In the genomic region with DNA sequence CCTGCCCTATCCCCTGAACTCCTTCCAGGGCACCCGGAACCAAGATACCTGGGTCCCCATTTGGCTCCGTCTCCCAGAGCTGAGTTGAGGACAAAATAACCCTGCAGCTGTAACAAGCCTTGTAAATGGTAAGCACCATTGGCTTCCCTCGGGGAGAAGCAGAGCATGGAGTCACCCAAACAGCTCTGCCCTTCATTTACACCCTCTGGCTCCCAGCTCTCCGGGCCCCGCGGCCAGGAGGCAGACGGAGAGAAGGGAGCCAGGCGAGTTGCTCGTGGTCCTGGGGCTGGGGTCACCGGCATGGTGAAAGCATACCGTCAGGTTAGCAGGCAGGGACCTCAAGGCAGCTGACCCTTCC, we compare ENCODE assay signal across 1 cellular context.
TF ChIP-seq lines count a peak whose summit lies in the region.

No MANE protein-coding gene starts in this region.

TF ChIP-seq in IMR-90, 13 proteins besides CTCF, POLR2A, EP300 and RAD21 (continued from another document):
- TF ChIP-seq CEBPB (IDR thresholded peaks at IDR 0.05; ENCODE audit: low read depth, low read length), result no peak
- TF ChIP-seq, protein P1, sequence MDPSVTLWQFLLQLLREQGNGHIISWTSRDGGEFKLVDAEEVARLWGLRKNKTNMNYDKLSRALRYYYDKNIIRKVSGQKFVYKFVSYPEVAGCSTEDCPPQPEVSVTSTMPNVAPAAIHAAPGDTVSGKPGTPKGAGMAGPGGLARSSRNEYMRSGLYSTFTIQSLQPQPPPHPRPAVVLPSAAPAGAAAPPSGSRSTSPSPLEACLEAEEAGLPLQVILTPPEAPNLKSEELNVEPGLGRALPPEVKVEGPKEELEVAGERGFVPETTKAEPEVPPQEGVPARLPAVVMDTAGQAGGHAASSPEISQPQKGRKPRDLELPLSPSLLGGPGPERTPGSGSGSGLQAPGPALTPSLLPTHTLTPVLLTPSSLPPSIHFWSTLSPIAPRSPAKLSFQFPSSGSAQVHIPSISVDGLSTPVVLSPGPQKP (IDR thresholded peaks at IDR 0.05; ENCODE audit: borderline replicate concordance, low read depth, low read length), result no peak
- TF ChIP-seq, protein P2, sequence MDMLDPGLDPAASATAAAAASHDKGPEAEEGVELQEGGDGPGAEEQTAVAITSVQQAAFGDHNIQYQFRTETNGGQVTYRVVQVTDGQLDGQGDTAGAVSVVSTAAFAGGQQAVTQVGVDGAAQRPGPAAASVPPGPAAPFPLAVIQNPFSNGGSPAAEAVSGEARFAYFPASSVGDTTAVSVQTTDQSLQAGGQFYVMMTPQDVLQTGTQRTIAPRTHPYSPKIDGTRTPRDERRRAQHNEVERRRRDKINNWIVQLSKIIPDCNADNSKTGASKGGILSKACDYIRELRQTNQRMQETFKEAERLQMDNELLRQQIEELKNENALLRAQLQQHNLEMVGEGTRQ (IDR thresholded peaks at IDR 0.05; ENCODE audit: low read depth, low read length), result no peak
- no peak for TF ChIP-seq RCOR1 (IDR thresholded peaks at IDR 0.05; ENCODE audit: insufficient replicate concordance, low read length)
- no peak for TF ChIP-seq FOS (IDR thresholded peaks at IDR 0.05; ENCODE audit: low read depth, low read length)
- TF ChIP-seq RFX5 (IDR thresholded peaks at IDR 0.05; ENCODE audit: low read depth, low read length), result no peak
- no peak for TF ChIP-seq BHLHE40 (IDR thresholded peaks at IDR 0.05; ENCODE audit: low read depth, low read length)
- no peak for TF ChIP-seq NFE2L2 (IDR thresholded peaks at IDR 0.05; ENCODE audit: low read depth, low read length)
- TF ChIP-seq MAZ (IDR thresholded peaks at IDR 0.05; ENCODE audit: borderline replicate concordance, low read depth, low read length), result no peak
